In genomic region chr14:100323121-100323941, GRCh38 we compare ENCODE assay signal across 16 cellular contexts. TPM values are rescaled to one million over a fixed set of nuclear protein-coding genes. Genes with fewer than 3 reads are reported as not detected.
"Had no signal": no experiment of that assay in that cellular context is flagged by ENCODE, and none has a peak within 500 bp of the region (broad histone marks: within the 10 kb centered on the region; RNA-seq: fewer than 3 reads in every experiment).

Gene SLC25A47, plus strand, starts transcription at chr14:100323339. Its CDS starts 76 bp downstream, at chr14:100323415.

- ATAC-seq: pancreas, T-helper 17 cell had no signal

- FAIRE-seq: endometrium, pancreas had no signal

- DNase-seq: activated B cell treated with CpG ODN at 0.5 μM for 24 hours; activated naive CD4-positive, alpha-beta T cell treated with anti-CD3 and anti-CD28 coated beads, Interleukin-2, amount 50 U/mL, for 16 hours; adrenal gland; kidney glomerular epithelial cell; pancreas; stimulated activated CD4-positive, alpha-beta T cell treated with anti-CD3 and anti-CD28 coated beads, Interleukin-1b, Interleukin-23, amount 100 ng/mL, for 48 hours; T-helper 17 cell; tibial artery; uterus had no signal

- H3K27ac ChIP-seq: adrenal gland, esophagus muscularis mucosa, pancreas, tibial artery, uterus had no signal

- H3K27me3 Mint-ChIP-seq: activated B cell treated with CpG ODN at 0.5 μM for 24 hours, T-helper 17 cell had no signal

- H3K4me3 ChIP-seq: adrenal gland, esophagus muscularis mucosa, pancreas, tibial artery, uterus had no signal

- H3K36me3 ChIP-seq: adrenal gland, esophagus muscularis mucosa, pancreas, tibial artery, uterus had no signal

- H3K9me3 Mint-ChIP-seq: activated B cell treated with CpG ODN at 0.5 μM for 24 hours; activated T-helper 2 cell treated with anti-CD3 and anti-CD28 coated beads, Interferon-gamma antibody, Interleukin-2, Interleukin-4, amounts not matched to agents 10 μg/mL and 5 μg/mL and 100 μg/mL, durations not matched to agents 14 hours and 24 hours and 36 hours had no signal

- H3K27ac Mint-ChIP-seq: activated B cell treated with CpG ODN at 0.5 μM for 24 hours; activated T-helper 2 cell treated with anti-CD3 and anti-CD28 coated beads, Interferon-gamma antibody, Interleukin-2, Interleukin-4, amounts not matched to agents 10 μg/mL and 5 μg/mL and 100 μg/mL, durations not matched to agents 14 hours and 24 hours and 36 hours; T-helper 17 cell had no signal

- H3K9me3 ChIP-seq: adrenal gland, esophagus muscularis mucosa, pancreas, tibial artery, uterus had no signal

- H3K4me1 ChIP-seq: uterus had no signal

- H3K4me3 Mint-ChIP-seq: activated B cell treated with CpG ODN at 0.5 μM for 24 hours, T-helper 17 cell had no signal

- H3K4me1 Mint-ChIP-seq: activated B cell treated with CpG ODN at 0.5 μM for 24 hours had no signal

- H3K27me3 ChIP-seq: adrenal gland, esophagus muscularis mucosa, pancreas, tibial artery, uterus had no signal

RNA-seq across cellular contexts. Expression of gene SLC25A47, which starts in this region (rescaled TPM):
- total RNA-seq: activated B cell treated with CpG ODN at 0.5 μM for 24 hours; activated CD8-positive, alpha-beta memory T cell treated with anti-CD3 and anti-CD28 coated beads for 36 hours; activated T-helper 2 cell treated with anti-CD3 and anti-CD28 coated beads, Interferon-gamma antibody, Interleukin-2, Interleukin-4, amounts not matched to agents 10 μg/mL and 5 μg/mL and 100 μg/mL, durations not matched to agents 14 hours and 24 hours and 36 hours; cardiac septum; esophagus muscularis mucosa; lower leg skin; mesenteric fat pad; T-helper 17 cell; uterus had no signal
